10 cellular contexts compared by ENCODE assay signal in genomic region chr19:13765395-13766094, GRCh38. TPM values are rescaled to one million over a fixed set of nuclear protein-coding genes. Genes with fewer than 3 reads are reported as not detected.
DNase-seq lines count a peak whose midpoint lies in the region; ATAC-seq, FAIRE-seq and TF ChIP-seq lines count a peak whose summit lies in the region.
"Had no signal": no experiment of that assay in that cellular context is flagged by ENCODE, and none has a peak within 500 bp of the region (broad histone marks: within the 10 kb centered on the region; RNA-seq: fewer than 3 reads in every experiment).

No MANE protein-coding gene starts in this region.

- no peak for DNase-seq in activated T-cell treated with anti-CD3 and anti-CD28 coated beads, Interleukin-2, amount 50 U/mL, for 24 hours
- no peak for DNase-seq in activated T-cell treated with anti-CD3 and anti-CD28 coated beads for 4 hours
- no peak for DNase-seq in kidney
- DNase-seq in thyroid gland = no peak
- DNase-seq in omental fat pad (ENCODE audit: low spot score) = no peak
- no peak for DNase-seq in hepatic stellate cell (ENCODE audit: low spot score)
- DNase-seq in germinal center (ENCODE audit: low spot score) = no peak
- DNase-seq: DMS 273 treated with DMSO at 0.1 percent for 48 hours, NCI-H1436 had no signal

- H3K27me3 Mint-ChIP-seq in activated T-cell treated with anti-CD3 and anti-CD28 coated beads, Interleukin-2, amount 50 U/mL, for 24 hours = no peaks in the 10 kb centered on the region
- no peaks in the 10 kb centered on the region for H3K27me3 Mint-ChIP-seq in activated naive CD8-positive, alpha-beta T cell

- H3K27ac ChIP-seq in kidney (ENCODE audit: low read depth in 2 of 2, low read length in 2 of 2) (peak overlapping the region; percentile 4 to 57), thyroid gland (peak overlapping the region; percentile 4 to 67 (median 63))

- no peaks in the 10 kb centered on the region for H3K27me3 ChIP-seq in thyroid gland

- H3K9me3 Mint-ChIP-seq in activated T-cell treated with anti-CD3 and anti-CD28 coated beads, Interleukin-2, amount 50 U/mL, for 24 hours = no peaks in the 10 kb centered on the region
- no peaks in the 10 kb centered on the region for H3K9me3 Mint-ChIP-seq in activated naive CD8-positive, alpha-beta T cell (ENCODE audit: low read depth)

- peak overlapping the region; percentile 90 for H3K4me3 Mint-ChIP-seq in activated T-cell treated with anti-CD3 and anti-CD28 coated beads, Interleukin-2, amount 50 U/mL, for 24 hours
- H3K4me3 Mint-ChIP-seq in activated naive CD8-positive, alpha-beta T cell = peak overlapping the region; percentile 90

- intact Hi-C loops in kidney (cut with DNase I) = no loop called here
- intact Hi-C loops in thyroid gland (cut with DNase I) = no loop called here

- H3K9ac ChIP-seq in kidney (ENCODE audit: low read length in 2 of 2) = peak overlapping the region; percentile 39 to 75

- H3K36me3 Mint-ChIP-seq in activated T-cell treated with anti-CD3 and anti-CD28 coated beads, Interleukin-2, amount 50 U/mL, for 24 hours (ENCODE audit: low read depth) = peaks cover 78% of the 10 kb centered on the region
- H3K36me3 Mint-ChIP-seq in activated naive CD8-positive, alpha-beta T cell = no peaks in the 10 kb centered on the region

- WGBS in thyroid gland, 2 donors = 54% methylated on average over 16 to 17 of the region's 19 CpGs

- H3K27ac Mint-ChIP-seq in activated T-cell treated with anti-CD3 and anti-CD28 coated beads, Interleukin-2, amount 50 U/mL, for 24 hours = peak overlapping the region; percentile 89
- peak overlapping the region; percentile 66 for H3K27ac Mint-ChIP-seq in activated naive CD8-positive, alpha-beta T cell

- peaks cover 15 to 16% of the 10 kb centered on the region in 2 donors for H3K4me1 ChIP-seq in kidney (ENCODE audit: control insufficient read depth in 1 of 2, insufficient read depth in 1 of 2, low read depth in 1 of 2, low read length in 2 of 2)
- H3K4me1 ChIP-seq in thyroid gland = peaks cover 18% of the 10 kb centered on the region in 2 donors

- H3K4me3 ChIP-seq in kidney (ENCODE audit: low read length in 2 of 2) (peak overlapping the region; percentile 73 to 79), thyroid gland (replicated peaks in 1 of 3) (peak overlapping the region in 2 of 3 donors; percentile 50 to 56)

- peaks cover 20% of the 10 kb centered on the region for H3K4me1 Mint-ChIP-seq in activated T-cell treated with anti-CD3 and anti-CD28 coated beads, Interleukin-2, amount 50 U/mL, for 24 hours (ENCODE audit: low read depth)
- H3K4me1 Mint-ChIP-seq in activated naive CD8-positive, alpha-beta T cell (ENCODE audit: low read depth) = peaks cover 9% of the 10 kb centered on the region

- no peak for ATAC-seq in omental fat pad (ENCODE audit: low FRiP score)

- TF ChIP-seq POLR2A in thyroid gland (IDR thresholded peaks at IDR 0.05) = no peak

- FAIRE-seq in kidney (lab: Jason Lieb, UNC) = no peak

- H3K36me3 ChIP-seq in kidney (ENCODE audit: control insufficient read depth in 1 of 2, insufficient read depth in 2 of 2, low read length in 2 of 2) (peaks cover 3 to 7% of the 10 kb centered on the region in 2 donors), thyroid gland (peaks cover 19 to 31% of the 10 kb centered on the region in 2 donors)

- no peaks in the 10 kb centered on the region for H3K9me3 ChIP-seq in kidney (ENCODE audit: control insufficient read depth in 1 of 2, low read length in 2 of 2)
- H3K9me3 ChIP-seq in thyroid gland = no peaks in the 10 kb centered on the region

- TF ChIP-seq CTCF in kidney (IDR thresholded peaks at IDR 0.05; ENCODE audit: borderline replicate concordance, extremely low read depth, insufficient read depth) (no peak), thyroid gland (IDR thresholded peaks at IDR 0.05) (no peak), omental fat pad (IDR thresholded peaks at IDR 0.05) (no peak)

RNA-seq across cellular contexts. Expression of gene MRI1, which starts 1.2 kb away (rescaled TPM):
- total RNA-seq in kidney = 46.5 TPM
- polyA plus RNA-seq in kidney (ENCODE audit: insufficient read depth, low read depth, low replicate concordance) = 18.8 TPM
- total RNA-seq in thyroid gland = 10 to 100 TPM; 53.0 to 90.4 (median 70.6) TPM
- 10 to 100 TPM; 34.1 to 82.1 (median 38.5) TPM for total RNA-seq in omental fat pad

RNA-seq across cellular contexts. Expression of gene C19orf53, which starts 8.7 kb away (rescaled TPM):
- total RNA-seq in kidney = 62.7 TPM
- polyA plus RNA-seq in kidney (ENCODE audit: insufficient read depth, low read depth, low replicate concordance) = 264 TPM
- total RNA-seq in thyroid gland = 100 to 1,000 TPM in 2 of 4 donors, 10 to 100 TPM in 2; 50.2 to 191 (median 139) TPM
- 100 to 1,000 TPM; 135 to 206 (median 170) TPM for total RNA-seq in omental fat pad

RNA-seq across cellular contexts. Expression of gene ZSWIM4, which starts 29.7 kb away (rescaled TPM):
- total RNA-seq in kidney (13.7 TPM), thyroid gland (10 to 100 TPM in 1 of 4 donors, 1 to 10 TPM in 3; 6.9 to 15.6 (median 8.9) TPM), omental fat pad (1 to 10 TPM; 3.8 to 5.2 (median 4.6) TPM)
- 1.4 TPM for polyA plus RNA-seq in kidney (ENCODE audit: insufficient read depth, low read depth, low replicate concordance)
